ENCODE assay signal across 2 cellular contexts in genomic region chr11:128848815-128849455, GRCh38.
A peak's percentile ranks its signal among the peaks of the same experiment; 100 is the strongest.
TF ChIP-seq lines count a peak whose summit lies in the region.

No MANE protein-coding gene starts in this region.

TF ChIP-seq in K562, 482 proteins besides CTCF, POLR2A, EP300 and RAD21:
- TF ChIP-seq ZNF79 (CRISPR knock-in tag; IDR thresholded peaks at IDR 0.05; ENCODE audit: low read depth) (no peak), NR4A1 (CRISPR knock-in tag; IDR thresholded peaks at IDR 0.05) (no peak), NR4A1 (tag; IDR thresholded peaks at IDR 0.05) (no peak), RNF2 (IDR thresholded peaks at IDR 0.05) (no peak), CTCFL (IDR thresholded peaks at IDR 0.05; ENCODE audit: borderline replicate concordance, insufficient read depth, low read depth, low read length, poor library complexity, severe bottlenecking) (peak; percentile 28), POLR2G (IDR thresholded peaks at IDR 0.05; ENCODE audit: low read depth, low read length) (no peak), RUNX1 (IDR thresholded peaks at IDR 0.05; ENCODE audit: low read depth) (no peak), JUNB (CRISPR knock-in tag; conservative IDR thresholded peaks at IDR 0.05) (no peak), FOXA3 (CRISPR knock-in tag; conservative IDR thresholded peaks at IDR 0.05 in 1 of 2, IDR thresholded peaks at IDR 0.05 in 1 of 2) (no peak), YY1 (IDR thresholded peaks at IDR 0.05; ENCODE audit: borderline replicate concordance in 1 of 3, control insufficient read depth in 1 of 3, extremely low read depth in 1 of 3, insufficient read depth in 3 of 3, insufficient read length in 1 of 3, insufficient replicate concordance in 2 of 3, low read depth in 1 of 3, low read length in 2 of 3) (peak in 1 of 3 experiments; percentile 26), ZNF263 (CRISPR knock-in tag; IDR thresholded peaks at IDR 0.05; ENCODE audit: borderline replicate concordance) (no peak), ZKSCAN1 (IDR thresholded peaks at IDR 0.05; ENCODE audit: low read depth, low read length) (no peak)

TF ChIP-seq in liver, 16 proteins besides CTCF, POLR2A, EP300 and RAD21:
- no peak for TF ChIP-seq TAF1 (conservative IDR thresholded peaks at IDR 0.05)
- TF ChIP-seq EGR1 (IDR thresholded peaks at IDR 0.05; ENCODE audit: low read depth in 2 of 2) = no peak
- no peak for TF ChIP-seq RXRA (IDR thresholded peaks at IDR 0.05)
- TF ChIP-seq HNF4G (IDR thresholded peaks at IDR 0.05) = no peak
- TF ChIP-seq REST (IDR thresholded peaks at IDR 0.05) = no peak
